8 cellular contexts compared by ENCODE assay signal in genomic region chr15:29822100-29822684, GRCh38. TPM values are rescaled to one million over a fixed set of nuclear protein-coding genes. Genes with fewer than 3 reads are reported as not detected.
DNase-seq lines count a peak whose midpoint lies in the region; ATAC-seq and TF ChIP-seq lines count a peak whose summit lies in the region.

TSS of gene TJP1 (minus strand) at chr15:29822468. CDS start at chr15:29822028, 440 bp downstream.

- peaks cover 27% of the 10 kb centered on the region for H4K20me1 ChIP-seq in hepatocyte (ENCODE audit: insufficient read depth, poor library complexity, severe bottlenecking)

- H3K4me3 Mint-ChIP-seq in activated T-cell treated with anti-CD3 and anti-CD28 coated beads, Interleukin-2, amount 50 U/mL, for 24 hours: peak within 1 kb of the TSS; percentile 33
- H3K4me3 Mint-ChIP-seq in brain: peak within 1 kb of the TSS; percentile 91 to 94 (median 92)

- H3K4me1 ChIP-seq in hepatocyte (ENCODE audit: insufficient read depth): peaks cover 14% of the 10 kb centered on the region

- no peaks in the 10 kb centered on the region for H3K9me3 ChIP-seq in hepatocyte (ENCODE audit: low read depth)

- H3K27ac ChIP-seq in hepatocyte: peak within 1 kb of the TSS; percentile 100

- H3K9me2 ChIP-seq in hepatocyte (replicated peaks; ENCODE audit: insufficient read depth): no peaks in the 10 kb centered on the region

- peaks cover 10% of the 10 kb centered on the region for H3K9me3 Mint-ChIP-seq in activated T-cell treated with anti-CD3 and anti-CD28 coated beads, Interleukin-2, amount 50 U/mL, for 24 hours
- peaks cover 0 to 9% (median 8%) of the 10 kb centered on the region in 5 experiments for H3K9me3 Mint-ChIP-seq in brain

- peaks cover 40% of the 10 kb centered on the region for H3K79me2 ChIP-seq in hepatocyte

- H3K36me3 ChIP-seq in hepatocyte (replicated peaks; ENCODE audit: insufficient read depth, low read depth): no peaks in the 10 kb centered on the region

- H3K27me3 Mint-ChIP-seq in activated T-cell treated with anti-CD3 and anti-CD28 coated beads, Interleukin-2, amount 50 U/mL, for 24 hours: peaks cover 74% of the 10 kb centered on the region
- H3K27me3 Mint-ChIP-seq in brain: peaks cover 12% of the 10 kb centered on the region

- WGBS in hepatocyte (ENCODE audit: low lambda C conversion rate, missing lambda C conversion rate): 1% methylated on average over 15 of the region's 80 CpGs

- ATAC-seq in HG02610 (IDR thresholded peaks at IDR 0.05; ENCODE audit: unreplicated experiment) (no peak), GM21825 (IDR thresholded peaks at IDR 0.05; ENCODE audit: unreplicated experiment) (no peak)

- H3K27me3 ChIP-seq in hepatocyte: no peaks in the 10 kb centered on the region

- H3K4me1 Mint-ChIP-seq in activated T-cell treated with anti-CD3 and anti-CD28 coated beads, Interleukin-2, amount 50 U/mL, for 24 hours (ENCODE audit: low read depth): peaks cover 28% of the 10 kb centered on the region
- H3K4me1 Mint-ChIP-seq in brain: peaks cover 33% of the 10 kb centered on the region

- H3K36me3 Mint-ChIP-seq in activated T-cell treated with anti-CD3 and anti-CD28 coated beads, Interleukin-2, amount 50 U/mL, for 24 hours (ENCODE audit: low read depth): peaks cover 3% of the 10 kb centered on the region
- peaks cover 17% of the 10 kb centered on the region for H3K36me3 Mint-ChIP-seq in brain

- H3K4me3 ChIP-seq in hepatocyte: peak within 1 kb of the TSS; percentile 84

- peak within 1 kb of the TSS; percentile 93 for H3K4me2 ChIP-seq in hepatocyte

- TF ChIP-seq CTCF in brain (conservative IDR thresholded peaks at IDR 0.05): no peak
- no peak for TF ChIP-seq CTCF in hepatocyte (IDR thresholded peaks at IDR 0.05; ENCODE audit: poor library complexity)

- no peak within 1 kb of the TSS for H3K27ac Mint-ChIP-seq in activated T-cell treated with anti-CD3 and anti-CD28 coated beads, Interleukin-2, amount 50 U/mL, for 24 hours
- H3K27ac Mint-ChIP-seq in brain: peak within 1 kb of the TSS; percentile 77 to 96 (median 89)

- peak within 1 kb of the TSS; percentile 93 for H2AFZ ChIP-seq in hepatocyte

- intact Hi-C loops in posterior vena cava (cut with DNase I): no loop called here

- no peak for DNase-seq in activated T-cell treated with anti-CD3 and anti-CD28 coated beads, Interleukin-2, amount 50 U/mL, for 24 hours
- DNase-seq in activated T-cell treated with anti-CD3 and anti-CD28 coated beads for 4 hours (no peak), NCI-H2196 (lab: John Stamatoyannopoulos, UW; ENCODE audit: unreplicated experiment) (peak; percentile 65), hepatocyte (ENCODE audit: low spot score) (peak; percentile 94), posterior vena cava (ENCODE audit: low spot score) (peak; percentile 92)

RNA-seq across cellular contexts. Expression of gene TJP1, which starts in this region (rescaled TPM):
- polyA plus RNA-seq in brain (ENCODE audit: insufficient read depth, low read depth, low replicate concordance) (27.9 TPM), hepatocyte (34.4 and 42.3 TPM in 2 replicates)
- total RNA-seq in hepatocyte (75.2 and 88.7 TPM in 2 replicates), posterior vena cava (100 to 1,000 TPM in 1 of 2 donors, 10 to 100 TPM in 1; 91.3 to 101 TPM)

Comparison
In these comparisons a context has a peak if more than half of its experiments do, and no peak if none do; other contexts are left out.
1. DNase-seq: peak in NCI-H2196 (single experiment), hepatocyte (single experiment) and posterior vena cava (single experiment); none in activated T-cell treated with anti-CD3 and anti-CD28 coated beads, Interleukin-2, amount 50 U/mL, for 24 hours (single experiment) and activated T-cell treated with anti-CD3 and anti-CD28 coated beads for 4 hours (single experiment).